Comparison of ENCODE assay signal across 8 cellular contexts in genomic region chr4:90419124-90419711, GRCh38.
A peak's percentile ranks its signal among the peaks of the same experiment; 100 is the strongest.
DNase-seq lines count a peak whose midpoint lies in the region; ATAC-seq, FAIRE-seq and TF ChIP-seq lines count a peak whose summit lies in the region.

No MANE protein-coding gene starts in this region.

- no peak overlapping the region for H3K9ac ChIP-seq in kidney (ENCODE audit: low read length in 2 of 2)

- H3K27ac Mint-ChIP-seq in activated T-helper 17 cell treated with anti-CD3 and anti-CD28 coated beads, Interleukin-2, amount 50 U/mL, for 72 hours = no peak overlapping the region
- no peak overlapping the region for H3K27ac Mint-ChIP-seq in stimulated activated effector memory CD8-positive, alpha-beta T cell treated with anti-CD3 and anti-CD28 coated beads, Interleukin-12 subunit alpha, Interleukin-12 subunit beta, amount 100 ng/mL, for 72 hours

- no peaks in the 10 kb centered on the region for H3K27me3 Mint-ChIP-seq in activated T-helper 17 cell treated with anti-CD3 and anti-CD28 coated beads, Interleukin-2, amount 50 U/mL, for 72 hours

- 3% methylated on average over 2 of the region's 2 CpGs for WGBS in lower leg skin, 2 donors

- no peaks in the 10 kb centered on the region for H3K36me3 ChIP-seq in kidney (ENCODE audit: control insufficient read depth in 1 of 2, insufficient read depth in 2 of 2, low read length in 2 of 2)

- POLR2A ChIA-PET in AG04450 (lab: Yijun Ruan, JAX) = interaction anchor here (0.6 kb wide), 1 partner anchor 23 kb away, joined by 3 read pairs; no protein-coding TSS in a partner anchor

- TF ChIP-seq POLR2A in GM12891 (IDR thresholded peaks at IDR 0.05; ENCODE audit: low read depth, low read length) = no peak
- no peak for TF ChIP-seq POLR2A in lower leg skin (IDR thresholded peaks at IDR 0.05)

- peak; percentile 93 for ATAC-seq in HG02610 (IDR thresholded peaks at IDR 0.05; ENCODE audit: unreplicated experiment)
- peak; percentile 24 for ATAC-seq in activated T-helper 17 cell treated with anti-CD3 and anti-CD28 coated beads, Interleukin-2, amount 50 U/mL, for 72 hours (replicated peaks)
- ATAC-seq in stimulated activated effector memory CD8-positive, alpha-beta T cell treated with anti-CD3 and anti-CD28 coated beads, Interleukin-12 subunit alpha, Interleukin-12 subunit beta, amount 100 ng/mL, for 72 hours = no peak

- peak; percentile 87 for FAIRE-seq in GM12891 (lab: Jason Lieb, UNC)
- peak; percentile 77 for FAIRE-seq in kidney (lab: Jason Lieb, UNC)

- TF ChIP-seq CTCF in AG04450 (IDR thresholded peaks at IDR 0.05; ENCODE audit: low read depth, low read length) = peak; percentile 59
- TF ChIP-seq CTCF in kidney (IDR thresholded peaks at IDR 0.05; ENCODE audit: borderline replicate concordance, extremely low read depth, insufficient read depth) = peak; percentile 48
- no peak for TF ChIP-seq CTCF in lower leg skin (IDR thresholded peaks at IDR 0.05)

- H3K4me3 Mint-ChIP-seq in activated T-helper 17 cell treated with anti-CD3 and anti-CD28 coated beads, Interleukin-2, amount 50 U/mL, for 72 hours = no peak overlapping the region
- H3K4me3 Mint-ChIP-seq in stimulated activated effector memory CD8-positive, alpha-beta T cell treated with anti-CD3 and anti-CD28 coated beads, Interleukin-12 subunit alpha, Interleukin-12 subunit beta, amount 100 ng/mL, for 72 hours = no peak overlapping the region

- H3K27me3 ChIP-seq in AG04450 (ENCODE audit: control insufficient read depth, insufficient read depth, low read length) = no peaks in the 10 kb centered on the region

- no peaks in the 10 kb centered on the region for H3K36me3 Mint-ChIP-seq in activated T-helper 17 cell treated with anti-CD3 and anti-CD28 coated beads, Interleukin-2, amount 50 U/mL, for 72 hours (ENCODE audit: low read depth)
- H3K36me3 Mint-ChIP-seq in stimulated activated effector memory CD8-positive, alpha-beta T cell treated with anti-CD3 and anti-CD28 coated beads, Interleukin-12 subunit alpha, Interleukin-12 subunit beta, amount 100 ng/mL, for 72 hours = no peaks in the 10 kb centered on the region

- H3K4me1 Mint-ChIP-seq in activated T-helper 17 cell treated with anti-CD3 and anti-CD28 coated beads, Interleukin-2, amount 50 U/mL, for 72 hours = no peaks in the 10 kb centered on the region
- H3K4me1 Mint-ChIP-seq in stimulated activated effector memory CD8-positive, alpha-beta T cell treated with anti-CD3 and anti-CD28 coated beads, Interleukin-12 subunit alpha, Interleukin-12 subunit beta, amount 100 ng/mL, for 72 hours = no peaks in the 10 kb centered on the region

- H3K4me1 ChIP-seq in kidney (ENCODE audit: control insufficient read depth in 1 of 2, insufficient read depth in 1 of 2, low read depth in 1 of 2, low read length in 2 of 2) = no peaks in the 10 kb centered on the region

- DNase-seq in AG04450 (ENCODE audit: low read depth, low spot score) = no peak
- no peak for DNase-seq in GM12891 (ENCODE audit: insufficient read length, low spot score)
- DNase-seq in NAMALWA (ENCODE audit: low spot score) = peak; percentile 57
- no peak for DNase-seq in kidney
- no peak for DNase-seq in stimulated activated effector memory CD8-positive, alpha-beta T cell treated with anti-CD3 and anti-CD28 coated beads, Interleukin-12 subunit alpha, Interleukin-12 subunit beta, amount 100 ng/mL, for 72 hours (ENCODE audit: low spot score in 2 of 2)
- DNase-seq in lower leg skin (ENCODE audit: low spot score in 2 of 2) = no peak

- no peaks in the 10 kb centered on the region for H3K9me3 ChIP-seq in AG04450 (ENCODE audit: control insufficient read depth, insufficient read depth, low read length)
- H3K9me3 ChIP-seq in kidney (ENCODE audit: control insufficient read depth in 1 of 2, low read length in 2 of 2) = no peaks in the 10 kb centered on the region

- H3K9me3 Mint-ChIP-seq in activated T-helper 17 cell treated with anti-CD3 and anti-CD28 coated beads, Interleukin-2, amount 50 U/mL, for 72 hours = no peaks in the 10 kb centered on the region
- H3K9me3 Mint-ChIP-seq in stimulated activated effector memory CD8-positive, alpha-beta T cell treated with anti-CD3 and anti-CD28 coated beads, Interleukin-12 subunit alpha, Interleukin-12 subunit beta, amount 100 ng/mL, for 72 hours = peaks cover 8% of the 10 kb centered on the region

- H3K27ac ChIP-seq in AG04450 (ENCODE audit: low read depth, low read length) = no peak overlapping the region
- H3K27ac ChIP-seq in kidney (ENCODE audit: low read depth in 2 of 2, low read length in 2 of 2) = no peak overlapping the region

- H3K4me3 ChIP-seq in AG04450 (ENCODE audit: low read depth, low read length) (no peak overlapping the region), kidney (ENCODE audit: low read length in 2 of 2) (no peak overlapping the region), lower leg skin (ENCODE audit: low read depth, poor library complexity, severe bottlenecking) (no peak overlapping the region)

- CTCF ChIA-PET in AG04450 (lab: Charles Lee) = interaction anchor here (0.6 to 2.8 kb wide), 17 partner anchors 8 to 1969 kb away, joined by 3 to 11 read pairs (median 3); no protein-coding TSS in a partner anchor

- intact Hi-C loops in kidney (cut with DNase I) (no loop called here), lower leg skin (cut with DNase I; ENCODE audit: low total_unique reads) (no loop called here)

TF ChIP-seq in GM12891, 5 proteins besides CTCF, POLR2A, EP300 and RAD21:
- no peak for TF ChIP-seq TAF1 (IDR thresholded peaks at IDR 0.05; ENCODE audit: low read depth, low read length)
- TF ChIP-seq POLR2AphosphoS5 (IDR thresholded peaks at IDR 0.05; ENCODE audit: low read depth, low read length) = no peak

Comparison
In these comparisons a context has a peak if more than half of its experiments do, and no peak if none do; other contexts are left out.
1. CTCF ChIP-seq: peak in AG04450 (single experiment) and kidney (single experiment); none in lower leg skin (0 of 3).